1 cellular context compared by ENCODE assay signal in genomic region chr14:73250781-73251500, GRCh38.
TF ChIP-seq lines count a peak whose summit lies in the region.

No MANE protein-coding gene starts in this region.

TF ChIP-seq in H1, 55 proteins besides CTCF, POLR2A, EP300 and RAD21:
- TF ChIP-seq TBP (IDR thresholded peaks at IDR 0.05; ENCODE audit: low read depth, low read length) (no peak), RBBP5 (IDR thresholded peaks at IDR 0.05; ENCODE audit: borderline replicate concordance, low read depth, low read length) (no peak)
